Comparison of ENCODE assay signal across 23 cellular contexts in genomic region chr10:2745666-2746065, GRCh38.
"Had no signal": no experiment of that assay in that cellular context is flagged by ENCODE, and none has a peak within 500 bp of the region (broad histone marks: within the 10 kb centered on the region; RNA-seq: fewer than 3 reads in every experiment).

No MANE protein-coding gene starts in this region.

- H3K36me3 ChIP-seq: colonic mucosa, esophagus muscularis mucosa, esophagus squamous epithelium, gastrocnemius medialis, gastroesophageal sphincter, heart left ventricle, heart right ventricle had no signal

- H3K9me3 ChIP-seq: colonic mucosa, esophagus muscularis mucosa, esophagus squamous epithelium, gastrocnemius medialis, gastroesophageal sphincter, heart left ventricle, heart right ventricle had no signal

- H3K27ac ChIP-seq: colonic mucosa, coronary artery, dorsolateral prefrontal cortex, epithelial cell of prostate, esophagus muscularis mucosa, esophagus squamous epithelium, foreskin keratinocyte, gastrocnemius medialis, gastroesophageal sphincter, heart left ventricle, heart right ventricle had no signal

- DNase-seq: colonic mucosa; cortex of kidney; dermis blood vessel endothelial cell; dorsolateral prefrontal cortex; effector CD4-positive, alpha-beta T cell; effector CD8-positive, alpha-beta T cell; effector memory CD4-positive, alpha-beta T cell; effector memory CD8-positive, alpha-beta T cell; endodermal cell; erythroblast; esophagus squamous epithelium; foreskin fibroblast; foreskin keratinocyte; foreskin melanocyte; gastrocnemius medialis; glutamatergic neuron; head of caudate nucleus; heart left ventricle; heart right ventricle had no signal

- H3K4me3 ChIP-seq: colonic mucosa, gastrocnemius medialis had no signal

- H3K27me3 ChIP-seq: colonic mucosa, foreskin keratinocyte, gastrocnemius medialis had no signal
